Comparison of ENCODE assay signal across 1 cellular context in the genomic region with DNA sequence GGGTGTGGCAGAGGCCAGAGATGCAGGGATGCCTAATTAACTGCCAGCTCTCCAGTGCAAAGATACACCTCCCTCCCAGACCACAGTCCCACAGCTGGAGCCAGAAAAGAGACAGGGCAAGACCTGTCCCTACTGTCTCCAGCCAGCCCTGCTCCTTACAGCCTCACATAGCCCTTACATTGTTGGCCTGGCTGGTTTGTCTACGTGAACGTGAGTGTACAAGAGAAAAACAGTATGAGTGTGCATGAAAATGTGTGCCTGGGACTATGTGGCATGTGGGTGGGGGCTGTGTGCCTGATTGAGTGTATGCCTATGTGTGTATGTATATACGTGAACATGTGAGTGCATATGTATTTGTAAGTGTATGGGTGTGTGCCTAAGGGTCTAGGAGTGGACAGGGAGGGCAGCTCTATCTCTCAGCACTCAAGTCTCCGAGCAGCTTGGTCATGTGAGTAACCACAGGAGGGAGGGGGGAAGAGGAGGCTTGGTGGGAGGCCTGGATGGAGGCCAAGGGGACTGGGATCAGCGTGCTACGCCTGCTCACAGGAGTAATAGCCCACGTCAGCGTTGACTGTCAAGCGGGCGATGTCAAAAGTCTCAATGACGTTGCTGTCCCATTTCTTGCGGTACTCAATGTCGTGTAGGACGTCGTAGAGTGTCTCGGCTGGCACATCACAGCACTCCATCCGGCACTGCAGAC.
TF ChIP-seq lines count a peak whose summit lies in the region.

No MANE protein-coding gene starts in this region.

TF ChIP-seq in GM23338, 12 proteins besides CTCF, POLR2A, EP300 and RAD21 (continued from another document):
- TF ChIP-seq NANOG (IDR thresholded peaks at IDR 0.05; ENCODE audit: borderline replicate concordance) (no peak), ZNF331 (CRISPR knock-in tag; IDR thresholded peaks at IDR 0.05; ENCODE audit: low read depth) (no peak), EZH2 (IDR thresholded peaks at IDR 0.05; ENCODE audit: low read depth, unreplicated experiment) (no peak), JUNB (IDR thresholded peaks at IDR 0.05; ENCODE audit: unreplicated experiment) (no peak), POLR2AphosphoS5 (IDR thresholded peaks at IDR 0.05; ENCODE audit: low read depth) (no peak), ZNF114 (CRISPR knock-in tag; IDR thresholded peaks at IDR 0.05) (no peak)
- TF ChIP-seq, protein P1, sequence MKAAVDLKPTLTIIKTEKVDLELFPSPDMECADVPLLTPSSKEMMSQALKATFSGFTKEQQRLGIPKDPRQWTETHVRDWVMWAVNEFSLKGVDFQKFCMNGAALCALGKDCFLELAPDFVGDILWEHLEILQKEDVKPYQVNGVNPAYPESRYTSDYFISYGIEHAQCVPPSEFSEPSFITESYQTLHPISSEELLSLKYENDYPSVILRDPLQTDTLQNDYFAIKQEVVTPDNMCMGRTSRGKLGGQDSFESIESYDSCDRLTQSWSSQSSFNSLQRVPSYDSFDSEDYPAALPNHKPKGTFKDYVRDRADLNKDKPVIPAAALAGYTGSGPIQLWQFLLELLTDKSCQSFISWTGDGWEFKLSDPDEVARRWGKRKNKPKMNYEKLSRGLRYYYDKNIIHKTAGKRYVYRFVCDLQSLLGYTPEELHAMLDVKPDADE (IDR thresholded peaks at IDR 0.05) = no peak
- TF ChIP-seq, protein P2, sequence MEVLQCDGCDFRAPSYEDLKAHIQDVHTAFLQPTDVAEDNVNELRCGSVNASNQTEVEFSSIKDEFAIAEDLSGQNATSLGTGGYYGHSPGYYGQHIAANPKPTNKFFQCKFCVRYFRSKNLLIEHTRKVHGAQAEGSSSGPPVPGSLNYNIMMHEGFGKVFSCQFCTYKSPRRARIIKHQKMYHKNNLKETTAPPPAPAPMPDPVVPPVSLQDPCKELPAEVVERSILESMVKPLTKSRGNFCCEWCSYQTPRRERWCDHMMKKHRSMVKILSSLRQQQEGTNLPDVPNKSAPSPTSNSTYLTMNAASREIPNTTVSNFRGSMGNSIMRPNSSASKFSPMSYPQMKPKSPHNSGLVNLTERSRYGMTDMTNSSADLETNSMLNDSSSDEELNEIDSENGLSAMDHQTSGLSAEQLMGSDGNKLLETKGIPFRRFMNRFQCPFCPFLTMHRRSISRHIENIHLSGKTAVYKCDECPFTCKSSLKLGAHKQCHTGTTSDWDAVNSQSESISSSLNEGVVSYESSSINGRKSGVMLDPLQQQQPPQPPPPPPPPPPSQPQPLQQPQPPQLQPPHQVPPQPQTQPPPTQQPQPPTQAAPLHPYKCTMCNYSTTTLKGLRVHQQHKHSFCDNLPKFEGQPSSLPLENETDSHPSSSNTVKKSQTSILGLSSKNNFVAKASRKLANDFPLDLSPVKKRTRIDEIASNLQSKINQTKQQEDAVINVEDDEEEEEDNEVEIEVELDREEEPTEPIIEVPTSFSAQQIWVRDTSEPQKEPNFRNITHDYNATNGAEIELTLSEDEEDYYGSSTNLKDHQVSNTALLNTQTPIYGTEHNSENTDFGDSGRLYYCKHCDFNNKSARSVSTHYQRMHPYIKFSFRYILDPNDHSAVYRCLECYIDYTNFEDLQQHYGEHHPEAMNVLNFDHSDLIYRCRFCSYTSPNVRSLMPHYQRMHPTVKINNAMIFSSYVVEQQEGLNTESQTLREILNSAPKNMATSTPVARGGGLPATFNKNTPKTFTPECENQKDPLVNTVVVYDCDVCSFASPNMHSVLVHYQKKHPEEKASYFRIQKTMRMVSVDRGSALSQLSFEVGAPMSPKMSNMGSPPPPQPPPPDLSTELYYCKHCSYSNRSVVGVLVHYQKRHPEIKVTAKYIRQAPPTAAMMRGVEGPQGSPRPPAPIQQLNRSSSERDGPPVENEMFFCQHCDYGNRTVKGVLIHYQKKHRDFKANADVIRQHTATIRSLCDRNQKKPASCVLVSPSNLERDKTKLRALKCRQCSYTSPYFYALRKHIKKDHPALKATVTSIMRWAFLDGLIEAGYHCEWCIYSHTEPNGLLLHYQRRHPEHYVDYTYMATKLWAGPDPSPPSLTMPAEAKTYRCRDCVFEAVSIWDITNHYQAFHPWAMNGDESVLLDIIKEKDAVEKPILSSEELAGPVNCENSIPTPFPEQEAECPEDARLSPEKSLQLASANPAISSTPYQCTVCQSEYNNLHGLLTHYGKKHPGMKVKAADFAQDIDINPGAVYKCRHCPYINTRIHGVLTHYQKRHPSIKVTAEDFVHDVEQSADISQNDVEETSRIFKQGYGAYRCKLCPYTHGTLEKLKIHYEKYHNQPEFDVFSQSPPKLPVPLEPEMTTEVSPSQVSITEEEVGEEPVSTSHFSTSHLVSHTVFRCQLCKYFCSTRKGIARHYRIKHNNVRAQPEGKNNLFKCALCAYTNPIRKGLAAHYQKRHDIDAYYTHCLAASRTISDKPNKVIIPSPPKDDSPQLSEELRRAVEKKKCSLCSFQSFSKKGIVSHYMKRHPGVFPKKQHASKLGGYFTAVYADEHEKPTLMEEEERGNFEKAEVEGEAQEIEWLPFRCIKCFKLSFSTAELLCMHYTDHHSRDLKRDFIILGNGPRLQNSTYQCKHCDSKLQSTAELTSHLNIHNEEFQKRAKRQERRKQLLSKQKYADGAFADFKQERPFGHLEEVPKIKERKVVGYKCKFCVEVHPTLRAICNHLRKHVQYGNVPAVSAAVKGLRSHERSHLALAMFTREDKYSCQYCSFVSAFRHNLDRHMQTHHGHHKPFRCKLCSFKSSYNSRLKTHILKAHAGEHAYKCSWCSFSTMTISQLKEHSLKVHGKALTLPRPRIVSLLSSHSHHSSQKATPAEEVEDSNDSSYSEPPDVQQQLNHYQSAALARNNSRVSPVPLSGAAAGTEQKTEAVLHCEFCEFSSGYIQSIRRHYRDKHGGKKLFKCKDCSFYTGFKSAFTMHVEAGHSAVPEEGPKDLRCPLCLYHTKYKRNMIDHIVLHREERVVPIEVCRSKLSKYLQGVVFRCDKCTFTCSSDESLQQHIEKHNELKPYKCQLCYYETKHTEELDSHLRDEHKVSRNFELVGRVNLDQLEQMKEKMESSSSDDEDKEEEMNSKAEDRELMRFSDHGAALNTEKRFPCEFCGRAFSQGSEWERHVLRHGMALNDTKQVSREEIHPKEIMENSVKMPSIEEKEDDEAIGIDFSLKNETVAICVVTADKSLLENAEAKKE (CRISPR knock-in tag; IDR thresholded peaks at IDR 0.05) = no peak
